In the genomic region with DNA sequence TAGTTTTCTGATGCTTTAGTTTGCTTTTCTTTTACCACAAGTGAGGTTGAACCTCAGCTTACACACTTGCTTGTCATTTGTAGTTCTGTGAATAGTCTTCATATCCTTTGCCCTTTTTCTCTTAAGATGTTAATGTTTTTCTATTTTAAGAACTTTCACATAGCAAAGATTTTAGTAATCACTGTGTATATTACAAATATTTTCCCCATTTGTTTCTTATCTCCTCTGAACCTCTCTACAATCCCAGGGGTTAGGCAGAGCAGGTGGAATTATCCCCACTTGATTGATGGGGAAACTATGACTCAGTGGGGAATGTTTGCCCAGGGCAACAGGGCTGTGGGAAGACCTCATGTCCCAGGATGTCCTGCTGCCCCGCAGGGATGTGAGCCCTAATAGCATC, we compare ENCODE assay signal across 20 cellular contexts. TPM values are rescaled to one million over a fixed set of nuclear protein-coding genes. Genes with fewer than 3 reads are reported as not detected.
DNase-seq lines count a peak whose midpoint lies in the region; ATAC-seq, FAIRE-seq and TF ChIP-seq lines count a peak whose summit lies in the region.
"Had no signal": no experiment of that assay in that cellular context is flagged by ENCODE, and none has a peak within 500 bp of the region (broad histone marks: within the 10 kb centered on the region; RNA-seq: fewer than 3 reads in every experiment).

No MANE protein-coding gene starts in this region.

- H2BK120ac ChIP-seq in mesenchymal stem cell (ENCODE audit: low read depth, low read length) = no peak overlapping the region

- no peaks in the 10 kb centered on the region for H3K9me3 Mint-ChIP-seq in Caco-2 (ENCODE audit: unreplicated experiment)
- no peaks in the 10 kb centered on the region for H3K9me3 Mint-ChIP-seq in activated CD8-positive, alpha-beta T cell treated with anti-CD3 and anti-CD28 coated beads for 36 hours
- H3K9me3 Mint-ChIP-seq: dendritic cell treated with granulocyte-macrophage colony-stimulating factor and Interleukin-4, amounts not matched to agents 40 ng/mL and 50 ng/mL, for 4 days had no signal

- H4K8ac ChIP-seq in mesenchymal stem cell (ENCODE audit: low read length) = no peak overlapping the region

- H3K36me3 Mint-ChIP-seq in Caco-2 (ENCODE audit: insufficient read depth, unreplicated experiment) = no peaks in the 10 kb centered on the region
- H3K36me3 Mint-ChIP-seq in activated CD8-positive, alpha-beta T cell treated with anti-CD3 and anti-CD28 coated beads for 36 hours (ENCODE audit: low read depth) = peaks cover 2% of the 10 kb centered on the region

- H2AK5ac ChIP-seq in mesenchymal stem cell (ENCODE audit: low read length, severe bottlenecking) = no peak overlapping the region

- no peak overlapping the region for H3K4me3 Mint-ChIP-seq in Caco-2 (ENCODE audit: unreplicated experiment)
- H3K4me3 Mint-ChIP-seq in activated CD8-positive, alpha-beta T cell treated with anti-CD3 and anti-CD28 coated beads for 36 hours = no peak overlapping the region
- H3K4me3 Mint-ChIP-seq: B cell; dendritic cell treated with granulocyte-macrophage colony-stimulating factor and Interleukin-4, amounts not matched to agents 40 ng/mL and 50 ng/mL, for 4 days had no signal

- BruUV-seq in Caco-2 (replicated peaks; lab: Mats Ljungman, UMichigan) = no TSS peak

- H2BK15ac ChIP-seq in mesenchymal stem cell (ENCODE audit: low read depth, poor library complexity, severe bottlenecking) = no peak overlapping the region

- intact Hi-C loops in Caco-2 (cut with micrococcal nuclease; ENCODE audit: unreplicated experiment) = no loop called here
- intact Hi-C loops in activated CD8-positive, alpha-beta T cell treated with anti-CD3 and anti-CD28 coated beads for 36 hours (cut with micrococcal nuclease) = loop anchor here (2.0 kb wide), 1 partner anchor 30 kb away; no protein-coding TSS in a partner anchor

- no peak overlapping the region for H3K27ac Mint-ChIP-seq in Caco-2 (ENCODE audit: unreplicated experiment)
- no peak overlapping the region for H3K27ac Mint-ChIP-seq in activated CD8-positive, alpha-beta T cell treated with anti-CD3 and anti-CD28 coated beads for 36 hours
- H3K27ac Mint-ChIP-seq: B cell; dendritic cell treated with granulocyte-macrophage colony-stimulating factor and Interleukin-4, amounts not matched to agents 40 ng/mL and 50 ng/mL, for 4 days had no signal

- no peak overlapping the region for H2BK12ac ChIP-seq in mesenchymal stem cell (ENCODE audit: low read length in 2 of 2)

- CTCF ChIA-PET in Caco-2 (lab: Charles Lee) = no interaction called here
- CTCF ChIA-PET in activated CD8-positive, alpha-beta T cell treated with anti-CD3 and anti-CD28 coated beads for 36 hours (lab: Charles Lee) = interaction anchor here (2.6 kb wide), 1 partner anchor 23 kb away, joined by 11 read pairs; no protein-coding TSS in a partner anchor

- DNase-seq in Caco-2 = peak; percentile 10 to 35
- DNase-seq in M059J (ENCODE audit: low read depth) = peak; percentile 83
- peak; percentile 13 for DNase-seq in choroid plexus epithelial cell (ENCODE audit: low read depth)
- peak; percentile 58 for DNase-seq in mesenchymal stem cell
- DNase-seq in frontal cortex (ENCODE audit: low spot score in 2 of 2) = no peak
- DNase-seq in activated CD8-positive, alpha-beta T cell treated with anti-CD3 and anti-CD28 coated beads for 36 hours = no peak
- DNase-seq in DMS 273 (lab: John Stamatoyannopoulos, UW; ENCODE audit: unreplicated experiment) = no peak
- no peak for DNase-seq in NCI-H2196 treated with DMSO at 0.1 percent for 48 hours (lab: John Stamatoyannopoulos, UW; ENCODE audit: unreplicated experiment)
- DNase-seq: DMS 273 treated with DMSO at 0.1 percent for 48 hours; mucosa of descending colon; occipital lobe; right lobe of liver; SHP77 treated with DMSO at 0.1 percent for 48 hours; stimulated activated CD4-positive, alpha-beta T cell treated with anti-CD3 and anti-CD28 coated beads, Interleukin-1b, Interleukin-23, amount 100 ng/mL, for 48 hours had no signal

- H3K14ac ChIP-seq in mesenchymal stem cell (ENCODE audit: low read length in 2 of 2) = no peak overlapping the region

- H3K27me3 ChIP-seq in Caco-2 (replicated peaks; ENCODE audit: control insufficient read depth, insufficient read depth, low read length) = no peaks in the 10 kb centered on the region
- no peaks in the 10 kb centered on the region for H3K27me3 ChIP-seq in mesenchymal stem cell (ENCODE audit: control insufficient read depth in 1 of 2, insufficient read depth in 1 of 2, low read length in 2 of 2)
- H3K27me3 ChIP-seq: right lobe of liver had no signal

- no peak for FAIRE-seq in frontal cortex (lab: Jason Lieb, UNC)
- FAIRE-seq: GM18507, K562 had no signal

- no peak overlapping the region for H4K91ac ChIP-seq in mesenchymal stem cell (ENCODE audit: low read length)

- no peaks in the 10 kb centered on the region for H3K4me1 Mint-ChIP-seq in Caco-2 (ENCODE audit: low read depth, unreplicated experiment)
- H3K4me1 Mint-ChIP-seq in activated CD8-positive, alpha-beta T cell treated with anti-CD3 and anti-CD28 coated beads for 36 hours (ENCODE audit: low read depth) = no peaks in the 10 kb centered on the region
- H3K4me1 Mint-ChIP-seq: B cell had no signal

- no peak overlapping the region for H3K27ac ChIP-seq in mesenchymal stem cell (ENCODE audit: low read length, poor library complexity, severe bottlenecking)
- H3K27ac ChIP-seq: right lobe of liver had no signal

- H3K4me1 ChIP-seq in Caco-2 = no peaks in the 10 kb centered on the region
- no peaks in the 10 kb centered on the region for H3K4me1 ChIP-seq in mesenchymal stem cell (ENCODE audit: control insufficient read depth, insufficient read depth, low read depth, low read length)
- H3K4me1 ChIP-seq: right lobe of liver had no signal

- H3K23ac ChIP-seq in mesenchymal stem cell (ENCODE audit: low read length in 2 of 2) = no peak overlapping the region

- no peaks in the 10 kb centered on the region for H3K27me3 Mint-ChIP-seq in Caco-2 (ENCODE audit: insufficient read depth, unreplicated experiment)
- no peaks in the 10 kb centered on the region for H3K27me3 Mint-ChIP-seq in activated CD8-positive, alpha-beta T cell treated with anti-CD3 and anti-CD28 coated beads for 36 hours
- H3K27me3 Mint-ChIP-seq: B cell; dendritic cell treated with granulocyte-macrophage colony-stimulating factor and Interleukin-4, amounts not matched to agents 40 ng/mL and 50 ng/mL, for 4 days had no signal

- H3K18ac ChIP-seq in mesenchymal stem cell (ENCODE audit: low read depth in 1 of 2, low read length in 2 of 2) = no peak overlapping the region

- no peak overlapping the region for H2AFZ ChIP-seq in mesenchymal stem cell (ENCODE audit: low read depth, low read length)

- no peaks in the 10 kb centered on the region for H3K79me1 ChIP-seq in mesenchymal stem cell (replicated peaks; ENCODE audit: low read length, poor library complexity, severe bottlenecking)

- no peak overlapping the region for H3K9ac ChIP-seq in mesenchymal stem cell (ENCODE audit: low read length)

- POLR2A ChIA-PET in Caco-2 (lab: Charles Lee) = no interaction called here
- POLR2A ChIA-PET in activated CD8-positive, alpha-beta T cell treated with anti-CD3 and anti-CD28 coated beads for 36 hours (lab: Charles Lee) = no interaction called here

- H3K4ac ChIP-seq in mesenchymal stem cell (ENCODE audit: low read depth in 1 of 2, low read length in 2 of 2) = no peak overlapping the region

- H3K9me3 ChIP-seq in Caco-2 (no peaks in the 10 kb centered on the region), mesenchymal stem cell (ENCODE audit: control insufficient read depth, low read length) (no peaks in the 10 kb centered on the region)
- H3K9me3 ChIP-seq: mucosa of descending colon, right lobe of liver had no signal

- no peak for TF ChIP-seq CTCF in Caco-2 (IDR thresholded peaks at IDR 0.05; ENCODE audit: insufficient read depth in 1 of 2, low read depth in 1 of 2, low read length in 1 of 2, severe bottlenecking in 1 of 2, unreplicated experiment in 1 of 2)
- TF ChIP-seq CTCF in choroid plexus epithelial cell (conservative IDR thresholded peaks at IDR 0.05; ENCODE audit: low read depth, low read length) = no peak
- TF ChIP-seq CTCF in activated CD8-positive, alpha-beta T cell treated with anti-CD3 and anti-CD28 coated beads for 36 hours (IDR thresholded peaks at IDR 0.05) = no peak

- no peak for ATAC-seq in activated CD8-positive, alpha-beta T cell treated with anti-CD3 and anti-CD28 coated beads for 36 hours
- ATAC-seq: esophagus mucosa, K562, left lobe of liver, mucosa of descending colon, right lobe of liver had no signal

- WGBS in mesenchymal stem cell = no CpG with 5 or more reads among the region's 1 CpG

- H3K36me3 ChIP-seq in Caco-2 (ENCODE audit: control insufficient read depth, insufficient read depth, low read length) = no peaks in the 10 kb centered on the region
- H3K36me3 ChIP-seq in mesenchymal stem cell (ENCODE audit: control insufficient read depth in 1 of 2, insufficient read depth in 2 of 2, low read depth in 1 of 2, low read length in 2 of 2) = peaks cover 2 to 7% of the 10 kb centered on the region in 2 experiments
- H3K36me3 ChIP-seq: right lobe of liver had no signal

- no peak overlapping the region for H3K4me3 ChIP-seq in Caco-2 (ENCODE audit: low read depth, low read length)
- no peak overlapping the region for H3K4me3 ChIP-seq in choroid plexus epithelial cell (ENCODE audit: low read depth, low read length)
- H3K4me3 ChIP-seq in mesenchymal stem cell (ENCODE audit: insufficient read depth in 1 of 2, low read depth in 1 of 2, low read length in 2 of 2) = no peak overlapping the region
- H3K4me3 ChIP-seq: K562, mucosa of descending colon, right lobe of liver had no signal

- no peak overlapping the region for H2BK5ac ChIP-seq in mesenchymal stem cell (ENCODE audit: low read depth, low read length, poor library complexity, severe bottlenecking)

- no peak overlapping the region for H3K4me2 ChIP-seq in mesenchymal stem cell (ENCODE audit: low read length, poor library complexity, severe bottlenecking)

RNA-seq across cellular contexts. Expression of a gene that starts 11.7 kb away (rescaled TPM):
- 2.4 and 2.7 TPM in 2 replicates for total RNA-seq in Caco-2 (2022)
- under 0.01 and 0.30 TPM in 2 replicates for total RNA-seq in M059J (2014; rRNA removed; shearing (Covaris generic))
- polyA plus RNA-seq in mesenchymal stem cell (2013, experiment 1 of 2) = 0.33 TPM
- 0.25 TPM for polyA plus RNA-seq in mesenchymal stem cell (2013, experiment 2 of 2)
- 0.41 TPM for total RNA-seq in frontal cortex
- 1 to 10 TPM; 1.8 to 4.1 TPM for total RNA-seq in activated CD8-positive, alpha-beta T cell treated with anti-CD3 and anti-CD28 coated beads for 36 hours

RNA-seq across cellular contexts. Expression of a gene that starts 28.6 kb away (rescaled TPM):
- total RNA-seq in Caco-2 (2022) = 26.3 and 26.8 TPM in 2 replicates
- total RNA-seq in M059J (2014; rRNA removed; shearing (Covaris generic)) = 19.9 and 29.5 TPM in 2 replicates
- 17.5 TPM for polyA plus RNA-seq in mesenchymal stem cell (2013, experiment 1 of 2)
- 16.0 TPM for polyA plus RNA-seq in mesenchymal stem cell (2013, experiment 2 of 2)
- total RNA-seq in frontal cortex = 11.4 TPM
- total RNA-seq in activated CD8-positive, alpha-beta T cell treated with anti-CD3 and anti-CD28 coated beads for 36 hours = 10 to 100 TPM; 45.3 to 45.4 TPM

RNA-seq across cellular contexts. Expression of a gene that starts 28.6 kb away (rescaled TPM):
- total RNA-seq in Caco-2 (2022) (2.3 and 2.5 TPM in 2 replicates), frontal cortex (17.5 TPM)
- total RNA-seq in M059J (2014; rRNA removed; shearing (Covaris generic)) = 3.5 and 9.5 TPM in 2 replicates
- 9.4 TPM for polyA plus RNA-seq in mesenchymal stem cell (2013, experiment 1 of 2)
- 10.2 TPM for polyA plus RNA-seq in mesenchymal stem cell (2013, experiment 2 of 2)
- 10 to 100 TPM; 13.0 to 13.6 TPM for total RNA-seq in activated CD8-positive, alpha-beta T cell treated with anti-CD3 and anti-CD28 coated beads for 36 hours

Comparison
In these comparisons a context has a peak if more than half of its experiments do, and no peak if none do; other contexts are left out.
1. DNase-seq: peak in Caco-2 (2 of 2), M059J (single experiment), choroid plexus epithelial cell (single experiment) and mesenchymal stem cell (single experiment); none in frontal cortex (0 of 2), activated CD8-positive, alpha-beta T cell treated with anti-CD3 and anti-CD28 coated beads for 36 hours (single experiment), DMS 273 (single experiment) and NCI-H2196 treated with DMSO at 0.1 percent for 48 hours (single experiment).